In genomic region chr10:109961181-109962001, GRCh38 we compare ENCODE assay signal across 12 cellular contexts. TPM values are rescaled to one million over a fixed set of nuclear protein-coding genes. Genes with fewer than 3 reads are reported as not detected.
A peak's percentile ranks its signal among the peaks of the same experiment; 100 is the strongest.
DNase-seq lines count a peak whose midpoint lies in the region; FAIRE-seq and TF ChIP-seq lines count a peak whose summit lies in the region.
"Had no signal": no experiment of that assay in that cellular context is flagged by ENCODE, and none has a peak within 500 bp of the region (broad histone marks: within the 10 kb centered on the region; RNA-seq: fewer than 3 reads in every experiment).

No MANE protein-coding gene starts in this region.

- no peak overlapping the region for H3K27ac ChIP-seq in endothelial cell of umbilical vein (ENCODE audit: insufficient read depth, low read depth, low read length)
- peak overlapping the region; percentile 4 for H3K27ac ChIP-seq in trophoblast cell (ENCODE audit: low read depth, low read length)

- H3K4ac ChIP-seq in trophoblast cell (ENCODE audit: low read depth, low read length): no peak overlapping the region

- H4K12ac ChIP-seq in trophoblast cell (ENCODE audit: low read depth, low read length): no peak overlapping the region

- no peak for TF ChIP-seq CTCF in endothelial cell of umbilical vein (IDR thresholded peaks at IDR 0.05; ENCODE audit: extremely low read depth in 1 of 2, insufficient read depth in 1 of 2, low read depth in 1 of 2, low read length in 2 of 2)

- H2AFZ ChIP-seq in endothelial cell of umbilical vein (ENCODE audit: low read depth, low read length) (no peak overlapping the region), trophoblast cell (ENCODE audit: insufficient read depth, low read length, poor library complexity) (no peak overlapping the region)

- no peak overlapping the region for H3K4me3 ChIP-seq in H7 (ENCODE audit: insufficient read depth, low read depth, low read length)
- H3K4me3 ChIP-seq in endothelial cell of umbilical vein (replicated peaks in 1 of 3; ENCODE audit: insufficient read depth in 1 of 3, low read depth in 1 of 3, low read length in 3 of 3): no peak overlapping the region
- no peak overlapping the region for H3K4me3 ChIP-seq in trophoblast cell (ENCODE audit: low read depth, low read length)
- H3K4me3 ChIP-seq in HAP-1: no peak overlapping the region

- no CpG with 5 or more reads among the region's 5 CpGs for WGBS in trophoblast cell (ENCODE audit: extremely low coverage, insufficient coverage, insufficient read length)

- no peaks in the 10 kb centered on the region for H3K9me3 ChIP-seq in endothelial cell of umbilical vein (replicated peaks; ENCODE audit: control insufficient read depth, insufficient read depth, low read length)
- H3K9me3 ChIP-seq in trophoblast cell (ENCODE audit: insufficient read depth, low read depth, low read length): no peaks in the 10 kb centered on the region
- no peaks in the 10 kb centered on the region for H3K9me3 ChIP-seq in HAP-1

- H3K9me1 ChIP-seq in endothelial cell of umbilical vein (replicated peaks; ENCODE audit: control insufficient read depth, extremely low read depth, insufficient read depth, low read length): no peaks in the 10 kb centered on the region

- intact Hi-C loops in endothelial cell of umbilical vein (cut with micrococcal nuclease): no loop called here

- no peak overlapping the region for H2BK120ac ChIP-seq in trophoblast cell (ENCODE audit: insufficient read depth, low read length, poor library complexity)

- H3K79me2 ChIP-seq in endothelial cell of umbilical vein (ENCODE audit: control insufficient read depth, insufficient read depth, low read length) (no peaks in the 10 kb centered on the region), trophoblast cell (ENCODE audit: control insufficient read depth, insufficient read depth, low read length, poor library complexity) (no peaks in the 10 kb centered on the region)

- no peak overlapping the region for H3K14ac ChIP-seq in trophoblast cell (ENCODE audit: low read length)

- dilution Hi-C loops in endothelial cell of umbilical vein (cut with MboI; ENCODE audit: extremely low pct_ligation_motif_present, low sequenced_read_pairs): no loop called here

- no peak overlapping the region for H3K23ac ChIP-seq in trophoblast cell (ENCODE audit: low read length)

- TF ChIP-seq POLR2A in endothelial cell of umbilical vein (IDR thresholded peaks at IDR 0.05; ENCODE audit: low read depth, low read length): no peak

- CTCF ChIA-PET in endothelial cell of umbilical vein (lab: Charles Lee): interaction anchor here (1.0 to 2.3 kb wide), 4 partner anchors 8 to 44 kb away, joined by 3 to 5 read pairs (median 4); no protein-coding TSS in a partner anchor

- in situ Hi-C loops in HAP-1 (cut with MboI; ENCODE audit: low sequenced_read_pairs): no loop called here

- no peak for FAIRE-seq in endothelial cell of umbilical vein (lab: Jason Lieb, UNC)

- no peak overlapping the region for H3K9ac ChIP-seq in endothelial cell of umbilical vein (replicated peaks; ENCODE audit: extremely low read depth, insufficient read depth, low read length)
- no peak overlapping the region for H3K9ac ChIP-seq in trophoblast cell (ENCODE audit: low read length)

- no peaks in the 10 kb centered on the region for H3K36me3 ChIP-seq in H7 (replicated peaks; ENCODE audit: control insufficient read depth, insufficient read depth, low read length)
- no peaks in the 10 kb centered on the region for H3K36me3 ChIP-seq in endothelial cell of umbilical vein (ENCODE audit: control insufficient read depth in 2 of 2, extremely low read depth in 1 of 2, insufficient read depth in 2 of 2, low read length in 2 of 2)
- H3K36me3 ChIP-seq in trophoblast cell (ENCODE audit: control insufficient read depth in 1 of 2, insufficient read depth in 2 of 2, low read length in 2 of 2): no peaks in the 10 kb centered on the region
- no peaks in the 10 kb centered on the region for H3K36me3 ChIP-seq in HAP-1 (replicated peaks)

- H3K18ac ChIP-seq in trophoblast cell (ENCODE audit: low read length): no peak overlapping the region

- no peak overlapping the region for H2AK5ac ChIP-seq in trophoblast cell (ENCODE audit: low read length)

- H3K4me2 ChIP-seq in endothelial cell of umbilical vein (ENCODE audit: insufficient read depth, low read length): no peak overlapping the region
- peak overlapping the region; percentile 1 for H3K4me2 ChIP-seq in trophoblast cell (ENCODE audit: low read length)

- POLR2A ChIA-PET in endothelial cell of umbilical vein (lab: Charles Lee): no interaction called here

- BruUV-seq in endothelial cell of umbilical vein (replicated peaks; lab: Mats Ljungman, UMichigan): no TSS peak

- H2BK5ac ChIP-seq in trophoblast cell (ENCODE audit: low read depth, low read length, poor library complexity): no peak overlapping the region

- H3K27me3 ChIP-seq in H7 (ENCODE audit: control insufficient read depth, insufficient read depth, low read length): no peaks in the 10 kb centered on the region
- H3K27me3 ChIP-seq in endothelial cell of umbilical vein (ENCODE audit: control insufficient read depth in 2 of 2, insufficient read depth in 2 of 2, low read length in 2 of 2): no peaks in the 10 kb centered on the region
- no peaks in the 10 kb centered on the region for H3K27me3 ChIP-seq in trophoblast cell (ENCODE audit: insufficient read depth, low read length)
- H3K27me3 ChIP-seq in HAP-1 (ENCODE audit: low read depth): no peaks in the 10 kb centered on the region

- H4K91ac ChIP-seq in trophoblast cell (ENCODE audit: low read depth, low read length): no peak overlapping the region

- H4K20me1 ChIP-seq in endothelial cell of umbilical vein (replicated peaks; ENCODE audit: control insufficient read depth, extremely low read depth, insufficient read depth, low read length): no peaks in the 10 kb centered on the region

- no peak overlapping the region for H2BK12ac ChIP-seq in trophoblast cell (ENCODE audit: low read length)

- peaks cover 3% of the 10 kb centered on the region for H3K79me1 ChIP-seq in trophoblast cell (ENCODE audit: low read length)

- H4K8ac ChIP-seq in trophoblast cell (ENCODE audit: low read depth, low read length): no peak overlapping the region

- peak; percentile 63 for DNase-seq in H7
- DNase-seq in endothelial cell of umbilical vein (ENCODE audit: low read depth, low spot score): peak; percentile 57
- DNase-seq in trophoblast cell: no peak
- no peak for DNase-seq in stimulated activated CD4-positive, alpha-beta T cell treated with anti-CD3 and anti-CD28 coated beads, Interleukin-15, amount 100 ng/mL, for 24 hours
- no peak for DNase-seq in DMS114 treated with DMSO at 0.1 percent for 48 hours (lab: John Stamatoyannopoulos, UW; ENCODE audit: unreplicated experiment)
- no peak for DNase-seq in HAP-1 (ENCODE audit: low spot score in 2 of 2)
- DNase-seq in mesenteric fat pad (ENCODE audit: low spot score): no peak
- DNase-seq: activated naive CD4-positive, alpha-beta T cell; DMS79 treated with DMSO at 0.1 percent for 48 hours; Karpas-422; naive thymus-derived CD8-positive, alpha-beta T cell had no signal

- H3K4me1 ChIP-seq in endothelial cell of umbilical vein (ENCODE audit: control insufficient read depth, extremely low read depth, insufficient read depth, low read length): peaks cover 14% of the 10 kb centered on the region
- H3K4me1 ChIP-seq in trophoblast cell (ENCODE audit: control insufficient read depth in 1 of 2, insufficient read depth in 2 of 2, low read length in 2 of 2): peaks cover 5 to 9% of the 10 kb centered on the region in 2 experiments
- no peaks in the 10 kb centered on the region for H3K4me1 ChIP-seq in HAP-1

TF ChIP-seq in PFSK-1, 5 proteins besides CTCF, POLR2A, EP300 and RAD21 (continues in another document):
- TF ChIP-seq POLR2AphosphoS5 (IDR thresholded peaks at IDR 0.05; ENCODE audit: low read depth, low read length) (0 out of 2 replicates have a peak, but pooled peaks have one; percentile 33), TAF1 (IDR thresholded peaks at IDR 0.05; ENCODE audit: borderline replicate concordance, insufficient read depth, low read length) (peak; percentile 46; the same call in 1 of the 2 replicates), SIN3A (IDR thresholded peaks at IDR 0.05; ENCODE audit: borderline replicate concordance, insufficient read depth, low read length) (peak; percentile 75; the same call in 1 of the 2 replicates)

TF ChIP-seq in endothelial cell of umbilical vein, 7 proteins besides CTCF, POLR2A, EP300 and RAD21 (continues in another document):
- TF ChIP-seq, protein P1, sequence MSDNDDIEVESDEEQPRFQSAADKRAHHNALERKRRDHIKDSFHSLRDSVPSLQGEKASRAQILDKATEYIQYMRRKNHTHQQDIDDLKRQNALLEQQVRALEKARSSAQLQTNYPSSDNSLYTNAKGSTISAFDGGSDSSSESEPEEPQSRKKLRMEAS (IDR thresholded peaks at IDR 0.05; ENCODE audit: insufficient read depth, insufficient read length): no peak
- no peak for TF ChIP-seq MYC (IDR thresholded peaks at IDR 0.05; ENCODE audit: low read depth, low read length)
- TF ChIP-seq FOS (IDR thresholded peaks at IDR 0.05; ENCODE audit: borderline replicate concordance, insufficient read depth, low read length): no peak

RNA-seq across cellular contexts. Expression of gene XPNPEP1, which starts 38.1 kb away (rescaled TPM):
- total RNA-seq in H7 (2014; rRNA removed; shearing (Covaris generic)): 68.9 and 69.8 TPM in 2 replicates
- 91.6 TPM for polyA plus RNA-seq in PFSK-1 (2012; ENCODE audit: insufficient read length, low read depth)
- 81.1 and 87.3 TPM in 2 replicates for total RNA-seq in endothelial cell of umbilical vein
- 245 and 319 TPM in 2 replicates for polyA plus RNA-seq in endothelial cell of umbilical vein
- polyA plus RNA-seq in endothelial cell of umbilical vein (2011; cell fraction: cytosol; rRNA removed): 227 and 274 TPM in 2 replicates
- polyA plus RNA-seq in endothelial cell of umbilical vein (2011; cell fraction: nucleus; rRNA removed): 318 and 442 TPM in 2 replicates
- polyA plus RNA-seq in endothelial cell of umbilical vein (2012): 90.4 and 99.5 TPM in 2 replicates
- polyA minus RNA-seq in endothelial cell of umbilical vein: 427 and 471 TPM in 2 replicates
- polyA minus RNA-seq in endothelial cell of umbilical vein (2011; cell fraction: cytosol; rRNA and poly(A)+ RNA removed): 69.1 TPM
- polyA minus RNA-seq in endothelial cell of umbilical vein (2011; cell fraction: nucleus; rRNA and poly(A)+ RNA removed): 149 and 157 TPM in 2 replicates
- polyA plus RNA-seq in trophoblast cell (2013): 48.2 and 48.7 TPM in 2 replicates
- 68.7 TPM for total RNA-seq in mesenteric fat pad

RNA-seq across cellular contexts. Expression of gene ADD3, which starts 46.4 kb away (rescaled TPM):
- 82.4 and 104 TPM in 2 replicates for total RNA-seq in H7 (2014; rRNA removed; shearing (Covaris generic))
- polyA plus RNA-seq in PFSK-1 (2012; ENCODE audit: insufficient read length, low read depth): 37.5 TPM
- total RNA-seq in endothelial cell of umbilical vein: 52.3 and 55.2 TPM in 2 replicates
- 14.9 and 18.2 TPM in 2 replicates for polyA plus RNA-seq in endothelial cell of umbilical vein
- 75.4 and 189 TPM in 2 replicates for polyA plus RNA-seq in endothelial cell of umbilical vein (2011; cell fraction: cytosol; rRNA removed)
- polyA plus RNA-seq in endothelial cell of umbilical vein (2011; cell fraction: nucleus; rRNA removed): 157 and 300 TPM in 2 replicates
- 57.6 and 68.2 TPM in 2 replicates for polyA plus RNA-seq in endothelial cell of umbilical vein (2012)
- 67.0 and 78.2 TPM in 2 replicates for polyA minus RNA-seq in endothelial cell of umbilical vein
- polyA minus RNA-seq in endothelial cell of umbilical vein (2011; cell fraction: cytosol; rRNA and poly(A)+ RNA removed): 31.3 TPM
- 87.6 and 106 TPM in 2 replicates for polyA minus RNA-seq in endothelial cell of umbilical vein (2011; cell fraction: nucleus; rRNA and poly(A)+ RNA removed)
- polyA plus RNA-seq in trophoblast cell (2013): 62.9 and 91.7 TPM in 2 replicates
- total RNA-seq in mesenteric fat pad: 89.6 TPM

Comparison
In these comparisons a context has a peak if more than half of its experiments do, and no peak if none do; other contexts are left out.
1. DNase-seq: peak in H7 (single experiment) and endothelial cell of umbilical vein (single experiment); none in trophoblast cell (0 of 2), stimulated activated CD4-positive, alpha-beta T cell treated with anti-CD3 and anti-CD28 coated beads, Interleukin-15, amount 100 ng/mL, for 24 hours (single experiment), DMS114 treated with DMSO at 0.1 percent for 48 hours (single experiment), HAP-1 (0 of 2) and mesenteric fat pad (single experiment).